28 cellular contexts compared by ENCODE assay signal in the genomic region with DNA sequence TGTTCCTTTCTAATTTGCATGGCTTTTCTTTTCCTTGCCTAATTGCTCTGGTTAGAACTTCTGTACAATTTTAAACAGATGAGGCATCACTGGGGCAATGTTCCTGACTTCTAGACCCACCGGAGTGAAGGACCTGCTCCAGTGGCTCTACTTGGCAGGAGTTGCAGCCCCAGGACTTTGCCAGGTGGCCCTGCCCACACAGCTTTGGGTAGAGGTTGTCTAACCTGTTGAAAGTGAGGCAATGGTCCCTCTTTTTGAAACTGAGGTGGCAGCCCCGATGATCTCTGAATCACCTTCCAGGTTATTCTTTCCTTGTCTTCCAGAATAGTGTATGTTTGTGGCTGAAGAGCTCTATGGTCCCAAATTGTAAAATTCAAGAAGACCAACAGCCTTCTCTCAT. TPM values are rescaled to one million over a fixed set of nuclear protein-coding genes. Genes with fewer than 3 reads are reported as not detected.
"Had no signal": no experiment of that assay in that cellular context is flagged by ENCODE, and none has a peak within 500 bp of the region (broad histone marks: within the 10 kb centered on the region; RNA-seq: fewer than 3 reads in every experiment).

No MANE protein-coding gene starts in this region.

- H3K27me3 ChIP-seq: pancreas, tibial nerve, uterus had no signal

- DNase-seq: islet precursor cell; left ventricle myocardium inferior; mesendoderm; naive B cell; natural killer cell; nephron progenitor cell; occipital lobe; pancreas; posterior cingulate gyrus; retina; right cardiac atrium; stimulated activated CD4-positive, alpha-beta T cell treated with anti-CD3 and anti-CD28 coated beads, Interleukin-4, amount 100 ng/mL, for 24 hours; stimulated activated naive CD4-positive, alpha-beta T cell; uterus had no signal

- H3K9me3 ChIP-seq: left ventricle myocardium inferior, neutrophil, pancreas, prostate gland, suprapubic skin, thoracic aorta, tibial nerve, uterus had no signal

- FAIRE-seq: pancreas had no signal

- H3K36me3 ChIP-seq: left ventricle myocardium inferior, neural progenitor cell, neutrophil, pancreas, prostate gland, suprapubic skin, thoracic aorta, tibial nerve, uterus had no signal

- H3K27ac ChIP-seq: hepatocyte, left ventricle myocardium inferior, neural progenitor cell, neutrophil, pancreas, prostate gland, skin epidermis, suprapubic skin, thoracic aorta, tibial nerve, uterus had no signal

- ATAC-seq: natural killer cell; pancreas; right cardiac atrium; sciatic nerve; stimulated activated effector memory CD8-positive, alpha-beta T cell treated with anti-CD3 and anti-CD28 coated beads, Interleukin-12 subunit alpha, Interleukin-12 subunit beta, amount 100 ng/mL, for 72 hours had no signal

- H3K4me1 ChIP-seq: left ventricle myocardium inferior, neural progenitor cell, pancreas, prostate gland, suprapubic skin, tibial nerve, uterus had no signal

- H3K4me3 ChIP-seq: hepatocyte, left ventricle myocardium inferior, lung, neural progenitor cell, pancreas, prostate gland, skin epidermis, suprapubic skin, thoracic aorta, tibial nerve, uterus had no signal

RNA-seq across cellular contexts. Expression of a gene that starts 56.3 kb away (rescaled TPM):
- total RNA-seq: left ventricle myocardium inferior, lower leg skin, mesothelial cell of epicardium, mononuclear cell, natural killer cell, tibial nerve had no signal

RNA-seq across cellular contexts. Expression of a gene that starts 57.9 kb away (rescaled TPM):
- total RNA-seq: natural killer cell had no signal
